Comparison of ENCODE assay signal across 15 cellular contexts in the genomic region with DNA sequence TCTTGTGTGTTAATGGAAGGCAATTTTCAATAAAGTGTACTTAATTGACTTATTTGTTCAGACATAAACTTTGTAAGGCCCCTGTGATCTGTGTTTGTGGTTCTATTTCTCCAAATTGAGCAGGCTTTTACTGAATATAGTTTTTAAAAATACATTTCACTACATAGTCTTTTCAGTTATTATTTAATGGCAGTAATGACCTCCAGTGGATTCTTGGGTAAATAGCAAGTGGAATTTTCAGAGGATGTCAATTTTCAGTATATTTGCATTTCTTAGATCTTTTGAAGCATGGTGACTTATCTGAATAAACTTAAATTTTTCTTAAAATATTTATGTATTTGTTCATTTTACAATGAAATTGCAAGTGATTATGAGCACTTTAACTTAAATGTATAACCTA.
A peak's percentile ranks its signal among the peaks of the same experiment; 100 is the strongest.
DNase-seq lines count a peak whose midpoint lies in the region; ATAC-seq and TF ChIP-seq lines count a peak whose summit lies in the region.
"Had no signal": no experiment of that assay in that cellular context is flagged by ENCODE, and none has a peak within 500 bp of the region (broad histone marks: within the 10 kb centered on the region; RNA-seq: fewer than 3 reads in every experiment).

No MANE protein-coding gene starts in this region.

- H3K4me1 ChIP-seq in BE2C, result no peaks in the 10 kb centered on the region
- H3K4me1 ChIP-seq in adipocyte (ENCODE audit: control insufficient read depth, insufficient read depth, low read length), result peaks cover 3% of the 10 kb centered on the region
- H3K4me1 ChIP-seq: spleen, suprapubic skin had no signal

- H3K4me1 Mint-ChIP-seq in T-helper 17 cell, result no peaks in the 10 kb centered on the region
- H3K4me1 Mint-ChIP-seq in activated CD4-positive, alpha-beta T cell treated with anti-CD3 and anti-CD28 coated beads for 36 hours, result no peaks in the 10 kb centered on the region
- H3K4me1 Mint-ChIP-seq: activated CD8-positive, alpha-beta memory T cell treated with anti-CD3 and anti-CD28 coated beads, Interleukin-2, amount 10 ng/mL, durations not matched to agents 7 days and 5 days; memory B cell had no signal

- no peak overlapping the region for H3K4me3 Mint-ChIP-seq in T-helper 17 cell
- H3K4me3 Mint-ChIP-seq in activated CD4-positive, alpha-beta T cell treated with anti-CD3 and anti-CD28 coated beads for 36 hours, result no peak overlapping the region
- H3K4me3 Mint-ChIP-seq: activated CD8-positive, alpha-beta memory T cell treated with anti-CD3 and anti-CD28 coated beads, Interleukin-2, amount 10 ng/mL, durations not matched to agents 7 days and 5 days; activated naive CD4-positive, alpha-beta T cell treated with anti-CD3 and anti-CD28 coated beads for 36 hours; memory B cell had no signal

- H3K9me3 Mint-ChIP-seq in activated CD4-positive, alpha-beta T cell treated with anti-CD3 and anti-CD28 coated beads for 36 hours (ENCODE audit: low read depth), result no peaks in the 10 kb centered on the region

- H3K27me3 Mint-ChIP-seq in T-helper 17 cell, result no peaks in the 10 kb centered on the region
- no peaks in the 10 kb centered on the region for H3K27me3 Mint-ChIP-seq in activated CD4-positive, alpha-beta T cell treated with anti-CD3 and anti-CD28 coated beads for 36 hours
- H3K27me3 Mint-ChIP-seq: activated CD8-positive, alpha-beta memory T cell treated with anti-CD3 and anti-CD28 coated beads, Interleukin-2, amount 10 ng/mL, durations not matched to agents 7 days and 5 days; memory B cell had no signal

- H3K27ac ChIP-seq in substantia nigra (ENCODE audit: low read depth, low read length, poor library complexity, severe bottlenecking), result no peak overlapping the region
- H3K27ac ChIP-seq: spleen, suprapubic skin had no signal

- DNase-seq in BE2C (no peak), Kasumi-1 (lab: John Stamatoyannopoulos, UW) (peak; percentile 9 to 42), adipocyte (ENCODE audit: low read depth) (peak; percentile 25), lung microvascular endothelial cell (ENCODE audit: low read depth in 2 of 2) (peak; percentile 12 to 28), substantia nigra (lab: John Stamatoyannopoulos, UW) (no peak), T-helper 17 cell (no peak)
- no peak for DNase-seq in activated CD4-positive, alpha-beta T cell treated with anti-CD3 and anti-CD28 coated beads for 36 hours
- DNase-seq: activated CD8-positive, alpha-beta memory T cell treated with anti-CD3 and anti-CD28 coated beads, Interleukin-2, amount 10 ng/mL, durations not matched to agents 7 days and 5 days; activated naive CD4-positive, alpha-beta T cell treated with anti-CD3 and anti-CD28 coated beads for 36 hours; central memory CD4-positive, alpha-beta T cell; KG1; nucleus accumbens; spleen had no signal

- ATAC-seq in T-helper 17 cell, result no peak
- no peak for ATAC-seq in activated CD4-positive, alpha-beta T cell treated with anti-CD3 and anti-CD28 coated beads for 36 hours
- ATAC-seq: activated CD8-positive, alpha-beta memory T cell treated with anti-CD3 and anti-CD28 coated beads, Interleukin-2, amount 10 ng/mL, durations not matched to agents 7 days and 5 days had no signal

- POLR2A ChIA-PET in activated CD4-positive, alpha-beta T cell treated with anti-CD3 and anti-CD28 coated beads for 36 hours (lab: Charles Lee), result no interaction called here

- no peaks in the 10 kb centered on the region for H3K27me3 ChIP-seq in BE2C
- H3K27me3 ChIP-seq in adipocyte (replicated peaks; ENCODE audit: control insufficient read depth, insufficient read depth, low read length), result peaks cover 2% of the 10 kb centered on the region
- H3K27me3 ChIP-seq: spleen, suprapubic skin had no signal

- H3K9me3 ChIP-seq in BE2C, result no peaks in the 10 kb centered on the region
- no peaks in the 10 kb centered on the region for H3K9me3 ChIP-seq in adipocyte (ENCODE audit: control insufficient read depth, low read length)
- no peaks in the 10 kb centered on the region for H3K9me3 ChIP-seq in T-helper 17 cell (ENCODE audit: control insufficient read depth, low read length, poor library complexity, severe bottlenecking)
- H3K9me3 ChIP-seq: suprapubic skin had no signal

- intact Hi-C loops in activated CD4-positive, alpha-beta T cell treated with anti-CD3 and anti-CD28 coated beads for 36 hours (cut with DNase I, micrococcal nuclease), result no loop called here

- H3K4me3 ChIP-seq in BE2C (ENCODE audit: low read depth, low read length) (no peak overlapping the region), adipocyte (ENCODE audit: low read length) (no peak overlapping the region)
- H3K4me3 ChIP-seq: spleen, suprapubic skin had no signal

- H3K9ac ChIP-seq in adipocyte (ENCODE audit: low read length), result no peak overlapping the region

- CTCF ChIA-PET in activated CD4-positive, alpha-beta T cell treated with anti-CD3 and anti-CD28 coated beads for 36 hours (lab: Charles Lee), result no interaction called here

- H3K36me3 Mint-ChIP-seq in T-helper 17 cell (ENCODE audit: low read depth), result no peaks in the 10 kb centered on the region
- H3K36me3 Mint-ChIP-seq in activated CD4-positive, alpha-beta T cell treated with anti-CD3 and anti-CD28 coated beads for 36 hours (ENCODE audit: low read depth), result no peaks in the 10 kb centered on the region
- H3K36me3 Mint-ChIP-seq: activated CD8-positive, alpha-beta memory T cell treated with anti-CD3 and anti-CD28 coated beads, Interleukin-2, amount 10 ng/mL, durations not matched to agents 7 days and 5 days; memory B cell had no signal

- no peaks in the 10 kb centered on the region for H3K36me3 ChIP-seq in BE2C
- no peaks in the 10 kb centered on the region for H3K36me3 ChIP-seq in adipocyte (ENCODE audit: control insufficient read depth, insufficient read depth, low read length, severe bottlenecking)
- H3K36me3 ChIP-seq: spleen, suprapubic skin had no signal

- H3K27ac Mint-ChIP-seq in T-helper 17 cell, result no peak overlapping the region
- no peak overlapping the region for H3K27ac Mint-ChIP-seq in activated CD4-positive, alpha-beta T cell treated with anti-CD3 and anti-CD28 coated beads for 36 hours
- H3K27ac Mint-ChIP-seq: activated CD8-positive, alpha-beta memory T cell treated with anti-CD3 and anti-CD28 coated beads, Interleukin-2, amount 10 ng/mL, durations not matched to agents 7 days and 5 days; activated naive CD4-positive, alpha-beta T cell treated with anti-CD3 and anti-CD28 coated beads for 36 hours; memory B cell had no signal

- TF ChIP-seq CTCF in BE2C (IDR thresholded peaks at IDR 0.05; ENCODE audit: low read depth, low read length), result peak; percentile 43

Comparison
In these comparisons a context has a peak if more than half of its experiments do, and no peak if none do; other contexts are left out.
1. DNase-seq: peak in Kasumi-1 (2 of 2), adipocyte (single experiment) and lung microvascular endothelial cell (2 of 2); none in BE2C (single experiment), substantia nigra (0 of 49), T-helper 17 cell (0 of 3) and activated CD4-positive, alpha-beta T cell treated with anti-CD3 and anti-CD28 coated beads for 36 hours (single experiment).